ENCODE assay signal across 8 cellular contexts in genomic region chr14:22929848-22930364, GRCh38. TPM values are rescaled to one million over a fixed set of nuclear protein-coding genes. Genes with fewer than 3 reads are reported as not detected.
DNase-seq lines count a peak whose midpoint lies in the region; ATAC-seq and TF ChIP-seq lines count a peak whose summit lies in the region.

No MANE protein-coding gene starts in this region.

- no peaks in the 10 kb centered on the region for H3K9me3 ChIP-seq in BE2C
- H3K9me3 ChIP-seq in mucosa of stomach (ENCODE audit: control insufficient read depth, low read length), result no peaks in the 10 kb centered on the region

- H3K4me1 ChIP-seq in BE2C (no peaks in the 10 kb centered on the region; the same call in 1 of the 2 replicates), mucosa of stomach (ENCODE audit: control insufficient read depth, insufficient read depth, low read length) (peaks cover 11% of the 10 kb centered on the region)

- no peak overlapping the region for H3K27ac Mint-ChIP-seq in central memory CD8-positive, alpha-beta T cell (ENCODE audit: low read depth)

- H3K36me3 Mint-ChIP-seq in central memory CD8-positive, alpha-beta T cell (ENCODE audit: insufficient read depth), result peaks cover 8% of the 10 kb centered on the region

- H3K4me3 ChIP-seq in BE2C (ENCODE audit: low read depth, low read length) (peak overlapping the region; percentile 72), mucosa of stomach (ENCODE audit: low read length) (peak overlapping the region; percentile 58)

- peak; percentile 2 for ATAC-seq in HG03159 (IDR thresholded peaks at IDR 0.05; ENCODE audit: unreplicated experiment)
- peak; percentile 16 for ATAC-seq in central memory CD8-positive, alpha-beta T cell (replicated peaks; ENCODE audit: extremely low read depth, poor library complexity, severe bottlenecking)
- ATAC-seq in HG02759 (IDR thresholded peaks at IDR 0.05; ENCODE audit: unreplicated experiment), result no peak
- ATAC-seq in GM21529 (IDR thresholded peaks at IDR 0.05; ENCODE audit: unreplicated experiment), result no peak

- no peak overlapping the region for H3K4me3 Mint-ChIP-seq in central memory CD8-positive, alpha-beta T cell

- H3K9me3 Mint-ChIP-seq in central memory CD8-positive, alpha-beta T cell, result no peaks in the 10 kb centered on the region

- DNase-seq in BE2C, result no peak
- DNase-seq in central memory CD8-positive, alpha-beta T cell (ENCODE audit: low spot score in 2 of 2), result no peak
- DNase-seq in GOT3 (lab: John Stamatoyannopoulos, UW), result no peak
- no peak for DNase-seq in midbrain (lab: John Stamatoyannopoulos, UW)

- TF ChIP-seq CTCF in BE2C (IDR thresholded peaks at IDR 0.05; ENCODE audit: low read depth, low read length), result no peak

- H3K27me3 ChIP-seq in BE2C, result no peaks in the 10 kb centered on the region
- H3K27me3 ChIP-seq in mucosa of stomach (ENCODE audit: control insufficient read depth, insufficient read depth, low read length), result no peaks in the 10 kb centered on the region

- H3K36me3 ChIP-seq in BE2C (peaks cover 16% of the 10 kb centered on the region; the same call in 1 of the 2 replicates), mucosa of stomach (ENCODE audit: control insufficient read depth, insufficient read depth, low read length) (no peaks in the 10 kb centered on the region)

- no peaks in the 10 kb centered on the region for H3K27me3 Mint-ChIP-seq in central memory CD8-positive, alpha-beta T cell

- H3K9ac ChIP-seq in mucosa of stomach (ENCODE audit: low read length), result peak overlapping the region; percentile 93

- H3K4me1 Mint-ChIP-seq in central memory CD8-positive, alpha-beta T cell, result peaks cover 11% of the 10 kb centered on the region

RNA-seq across cellular contexts. Expression of gene PRMT5, which starts 0.7 kb away (rescaled TPM):
- polyA plus RNA-seq in BE2C (2012; ENCODE audit: insufficient read depth, insufficient read length, low read depth), result 449 TPM

RNA-seq across cellular contexts. Expression of gene RBM23, which starts 11.0 kb away (rescaled TPM):
- 79.7 TPM for polyA plus RNA-seq in BE2C (2012; ENCODE audit: insufficient read depth, insufficient read length, low read depth)

RNA-seq across cellular contexts. Expression of gene HAUS4, which starts 27.0 kb away (rescaled TPM):
- 7.0 TPM for polyA plus RNA-seq in BE2C (2012; ENCODE audit: insufficient read depth, insufficient read length, low read depth)

RNA-seq across cellular contexts. Expression of gene REM2, which starts 46.9 kb away (rescaled TPM):
- 0.31 TPM for polyA plus RNA-seq in BE2C (2012; ENCODE audit: insufficient read depth, insufficient read length, low read depth)

RNA-seq across cellular contexts. Expression of gene AJUBA, which starts 52.4 kb away (rescaled TPM):
- 1.7 TPM for polyA plus RNA-seq in BE2C (2012; ENCODE audit: insufficient read depth, insufficient read length, low read depth)

Comparison
In these comparisons a context has a peak if more than half of its experiments do, and no peak if none do; other contexts are left out.
1. ATAC-seq: peak in HG03159 (single experiment) and central memory CD8-positive, alpha-beta T cell (single experiment); none in HG02759 (single experiment) and GM21529 (single experiment).